In the genomic region with DNA sequence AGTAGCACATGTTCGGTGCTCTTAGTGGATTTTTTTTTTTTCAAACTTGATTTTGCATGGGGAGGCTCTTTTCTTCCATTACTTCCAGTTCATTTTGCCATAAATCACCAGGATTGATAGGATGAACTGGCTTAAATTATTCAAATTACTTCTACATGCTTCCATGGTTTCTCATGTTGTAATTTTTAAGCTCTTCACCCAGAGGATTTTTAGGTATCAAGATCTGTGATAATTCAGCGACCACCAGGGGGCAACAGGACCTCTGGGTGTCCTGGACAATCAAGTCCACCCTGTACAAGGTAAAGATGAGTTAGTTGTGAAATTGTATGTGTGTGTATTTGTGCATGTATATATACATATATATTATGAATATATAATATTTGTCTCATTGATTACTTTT, we compare ENCODE assay signal across 1 cellular context.
TF ChIP-seq lines count a peak whose summit lies in the region.

No MANE protein-coding gene starts in this region.

TF ChIP-seq in WTC11, 78 proteins besides CTCF, POLR2A, EP300 and RAD21 (continued from another document):
- TF ChIP-seq, protein P1, sequence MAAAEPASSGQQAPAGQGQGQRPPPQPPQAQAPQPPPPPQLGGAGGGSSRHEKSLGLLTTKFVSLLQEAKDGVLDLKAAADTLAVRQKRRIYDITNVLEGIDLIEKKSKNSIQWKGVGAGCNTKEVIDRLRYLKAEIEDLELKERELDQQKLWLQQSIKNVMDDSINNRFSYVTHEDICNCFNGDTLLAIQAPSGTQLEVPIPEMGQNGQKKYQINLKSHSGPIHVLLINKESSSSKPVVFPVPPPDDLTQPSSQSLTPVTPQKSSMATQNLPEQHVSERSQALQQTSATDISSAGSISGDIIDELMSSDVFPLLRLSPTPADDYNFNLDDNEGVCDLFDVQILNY (CRISPR knock-in tag; IDR thresholded peaks at IDR 0.05): no peak
- TF ChIP-seq GABPB1 (CRISPR knock-in tag; IDR thresholded peaks at IDR 0.05) (no peak), ZNF416 (CRISPR knock-in tag; IDR thresholded peaks at IDR 0.05) (no peak), JUN (CRISPR knock-in tag; IDR thresholded peaks at IDR 0.05) (no peak), FOXK1 (CRISPR knock-in tag; IDR thresholded peaks at IDR 0.05) (no peak), SMAD4 (CRISPR knock-in tag; IDR thresholded peaks at IDR 0.05) (no peak), ZNF317 (CRISPR knock-in tag; IDR thresholded peaks at IDR 0.05; ENCODE audit: borderline replicate concordance, low read depth) (no peak), GRHL2 (CRISPR knock-in tag; IDR thresholded peaks at IDR 0.05; ENCODE audit: insufficient replicate concordance, severe bottlenecking) (no peak), NR2C2 (CRISPR knock-in tag; IDR thresholded peaks at IDR 0.05) (no peak)
- TF ChIP-seq, protein P2, sequence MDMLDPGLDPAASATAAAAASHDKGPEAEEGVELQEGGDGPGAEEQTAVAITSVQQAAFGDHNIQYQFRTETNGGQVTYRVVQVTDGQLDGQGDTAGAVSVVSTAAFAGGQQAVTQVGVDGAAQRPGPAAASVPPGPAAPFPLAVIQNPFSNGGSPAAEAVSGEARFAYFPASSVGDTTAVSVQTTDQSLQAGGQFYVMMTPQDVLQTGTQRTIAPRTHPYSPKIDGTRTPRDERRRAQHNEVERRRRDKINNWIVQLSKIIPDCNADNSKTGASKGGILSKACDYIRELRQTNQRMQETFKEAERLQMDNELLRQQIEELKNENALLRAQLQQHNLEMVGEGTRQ (CRISPR knock-in tag; IDR thresholded peaks at IDR 0.05): no peak
- TF ChIP-seq, protein P3, sequence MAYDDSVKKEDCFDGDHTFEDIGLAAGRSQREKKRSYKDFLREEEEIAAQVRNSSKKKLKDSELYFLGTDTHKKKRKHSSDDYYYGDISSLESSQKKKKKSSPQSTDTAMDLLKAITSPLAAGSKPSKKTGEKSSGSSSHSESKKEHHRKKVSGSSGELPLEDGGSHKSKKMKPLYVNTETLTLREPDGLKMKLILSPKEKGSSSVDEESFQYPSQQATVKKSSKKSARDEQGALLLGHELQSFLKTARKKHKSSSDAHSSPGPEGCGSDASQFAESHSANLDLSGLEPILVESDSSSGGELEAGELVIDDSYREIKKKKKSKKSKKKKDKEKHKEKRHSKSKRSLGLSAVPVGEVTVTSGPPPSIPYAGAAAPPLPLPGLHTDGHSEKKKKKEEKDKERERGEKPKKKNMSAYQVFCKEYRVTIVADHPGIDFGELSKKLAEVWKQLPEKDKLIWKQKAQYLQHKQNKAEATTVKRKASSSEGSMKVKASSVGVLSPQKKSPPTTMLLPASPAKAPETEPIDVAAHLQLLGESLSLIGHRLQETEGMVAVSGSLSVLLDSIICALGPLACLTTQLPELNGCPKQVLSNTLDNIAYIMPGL (CRISPR knock-in tag; IDR thresholded peaks at IDR 0.05): no peak
- TF ChIP-seq, protein P4, sequence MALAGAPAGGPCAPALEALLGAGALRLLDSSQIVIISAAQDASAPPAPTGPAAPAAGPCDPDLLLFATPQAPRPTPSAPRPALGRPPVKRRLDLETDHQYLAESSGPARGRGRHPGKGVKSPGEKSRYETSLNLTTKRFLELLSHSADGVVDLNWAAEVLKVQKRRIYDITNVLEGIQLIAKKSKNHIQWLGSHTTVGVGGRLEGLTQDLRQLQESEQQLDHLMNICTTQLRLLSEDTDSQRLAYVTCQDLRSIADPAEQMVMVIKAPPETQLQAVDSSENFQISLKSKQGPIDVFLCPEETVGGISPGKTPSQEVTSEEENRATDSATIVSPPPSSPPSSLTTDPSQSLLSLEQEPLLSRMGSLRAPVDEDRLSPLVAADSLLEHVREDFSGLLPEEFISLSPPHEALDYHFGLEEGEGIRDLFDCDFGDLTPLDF (CRISPR knock-in tag; IDR thresholded peaks at IDR 0.05): no peak
